28 cellular contexts compared by ENCODE assay signal in the genomic region with DNA sequence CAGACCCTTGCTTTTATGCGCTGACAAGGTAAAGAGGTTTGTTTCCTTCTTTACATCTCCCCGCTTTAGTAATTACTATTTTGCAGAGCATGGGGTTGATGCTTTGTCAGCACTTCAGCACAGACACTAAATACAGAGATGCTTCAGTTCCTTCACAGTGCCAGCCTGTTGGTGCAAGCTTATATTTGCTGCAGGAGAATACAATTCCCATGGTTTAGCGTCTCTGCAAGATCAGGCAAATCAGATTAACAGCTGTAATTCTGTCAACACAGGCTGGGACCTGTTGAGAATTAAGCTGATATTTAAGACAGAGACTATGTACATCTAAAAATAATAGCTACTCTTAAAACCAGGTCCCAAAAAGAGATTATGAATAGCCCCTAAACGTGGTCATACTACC.
"Had no signal": no experiment of that assay in that cellular context is flagged by ENCODE, and none has a peak within 500 bp of the region (broad histone marks: within the 10 kb centered on the region; RNA-seq: fewer than 3 reads in every experiment).

No MANE protein-coding gene starts in this region.

- H3K27ac Mint-ChIP-seq: activated CD4-positive, alpha-beta memory T cell treated with anti-CD3 and anti-CD28 coated beads for 36 hours; activated CD4-positive, alpha-beta T cell treated with anti-CD3 and anti-CD28 coated beads, Interleukin-2, amount 10 ng/mL, durations not matched to agents 24 days and 14 days; activated naive CD4-positive, alpha-beta T cell treated with anti-CD3 and anti-CD28 coated beads, Interleukin-2, amount 10 ng/mL, durations not matched to agents 7 days and 5 days; activated naive CD8-positive, alpha-beta T cell treated with anti-CD3 and anti-CD28 coated beads, Interleukin-2, amount 10 ng/mL, durations not matched to agents 7 days and 5 days; endodermal cell; natural killer cell; progenitor cell of endocrine pancreas; stimulated activated effector memory CD8-positive, alpha-beta T cell treated with anti-CD3 and anti-CD28 coated beads, Interleukin-12 subunit alpha, Interleukin-12 subunit beta, amount 100 ng/mL, for 72 hours; stimulated activated naive CD8-positive, alpha-beta T cell treated with anti-CD3 and anti-CD28 coated beads, Interleukin-15, Interleukin-2, amounts not matched to agents 100 ng/mL and 50 ng/mL, for 24 hours had no signal

- H3K36me3 Mint-ChIP-seq: activated CD4-positive, alpha-beta memory T cell treated with anti-CD3 and anti-CD28 coated beads for 36 hours; activated naive CD4-positive, alpha-beta T cell treated with anti-CD3 and anti-CD28 coated beads, Interleukin-2, amount 10 ng/mL, durations not matched to agents 7 days and 5 days; activated naive CD8-positive, alpha-beta T cell treated with anti-CD3 and anti-CD28 coated beads, Interleukin-2, amount 10 ng/mL, durations not matched to agents 7 days and 5 days; natural killer cell; stimulated activated effector memory CD8-positive, alpha-beta T cell treated with anti-CD3 and anti-CD28 coated beads, Interleukin-12 subunit alpha, Interleukin-12 subunit beta, amount 100 ng/mL, for 72 hours had no signal

- H3K4me3 Mint-ChIP-seq: activated CD4-positive, alpha-beta memory T cell treated with anti-CD3 and anti-CD28 coated beads for 36 hours; activated CD4-positive, alpha-beta T cell treated with anti-CD3 and anti-CD28 coated beads, Interleukin-2, amount 10 ng/mL, durations not matched to agents 24 days and 14 days; activated naive CD4-positive, alpha-beta T cell treated with anti-CD3 and anti-CD28 coated beads, Interleukin-2, amount 10 ng/mL, durations not matched to agents 7 days and 5 days; activated naive CD8-positive, alpha-beta T cell treated with anti-CD3 and anti-CD28 coated beads, Interleukin-2, amount 10 ng/mL, durations not matched to agents 7 days and 5 days; endodermal cell; natural killer cell; stimulated activated effector memory CD8-positive, alpha-beta T cell treated with anti-CD3 and anti-CD28 coated beads, Interleukin-12 subunit alpha, Interleukin-12 subunit beta, amount 100 ng/mL, for 72 hours; stimulated activated naive CD8-positive, alpha-beta T cell treated with anti-CD3 and anti-CD28 coated beads, Interleukin-15, Interleukin-2, amounts not matched to agents 100 ng/mL and 50 ng/mL, for 24 hours had no signal

- H3K9me3 Mint-ChIP-seq: activated CD4-positive, alpha-beta memory T cell treated with anti-CD3 and anti-CD28 coated beads for 36 hours; activated CD4-positive, alpha-beta T cell treated with anti-CD3 and anti-CD28 coated beads, Interleukin-2, amount 10 ng/mL, durations not matched to agents 24 days and 14 days; activated naive CD4-positive, alpha-beta T cell treated with anti-CD3 and anti-CD28 coated beads, Interleukin-2, amount 10 ng/mL, durations not matched to agents 7 days and 5 days; activated naive CD8-positive, alpha-beta T cell treated with anti-CD3 and anti-CD28 coated beads, Interleukin-2, amount 10 ng/mL, durations not matched to agents 7 days and 5 days; endodermal cell; natural killer cell; stimulated activated effector memory CD8-positive, alpha-beta T cell treated with anti-CD3 and anti-CD28 coated beads, Interleukin-12 subunit alpha, Interleukin-12 subunit beta, amount 100 ng/mL, for 72 hours; stimulated activated naive CD8-positive, alpha-beta T cell treated with anti-CD3 and anti-CD28 coated beads, Interleukin-15, Interleukin-2, amounts not matched to agents 100 ng/mL and 50 ng/mL, for 24 hours had no signal

- H3K27ac ChIP-seq: brain microvascular endothelial cell, esophagus muscularis mucosa, heart right ventricle, left lung, right lobe of liver, upper lobe of left lung, vagina had no signal

- H3K27me3 ChIP-seq: esophagus muscularis mucosa, right lobe of liver, upper lobe of left lung, vagina had no signal

- H3K36me3 ChIP-seq: brain microvascular endothelial cell, esophagus muscularis mucosa, heart right ventricle, left lung, right lobe of liver, upper lobe of left lung, vagina had no signal

- H3K4me3 ChIP-seq: esophagus muscularis mucosa, heart right ventricle, left lung, lung, right lobe of liver, upper lobe of left lung, vagina had no signal

- DNase-seq: activated CD4-positive, alpha-beta memory T cell treated with anti-CD3 and anti-CD28 coated beads for 36 hours; activated CD4-positive, alpha-beta T cell treated with anti-CD3 and anti-CD28 coated beads, Interleukin-2, amount 10 ng/mL, durations not matched to agents 24 days and 14 days; activated CD4-positive, CD25-positive, alpha-beta regulatory T cell treated with anti-CD3 and anti-CD28 coated beads, Interleukin-2, amount 50 U/mL, for 72 hours; activated CD8-positive, alpha-beta memory T cell treated with anti-CD3 and anti-CD28 coated beads, Interleukin-2, amount 50 U/mL, for 4 hours; activated gamma-delta T cell; activated naive CD4-positive, alpha-beta T cell treated with anti-CD3 and anti-CD28 coated beads, Interleukin-2, amount 10 ng/mL, durations not matched to agents 7 days and 5 days; activated naive CD8-positive, alpha-beta T cell treated with anti-CD3 and anti-CD28 coated beads, Interleukin-2, amount 10 ng/mL, durations not matched to agents 7 days and 5 days; activated T-cell treated with anti-CD3 and anti-CD28 coated beads, Interleukin-2, amount 50 U/mL, for 1 hour; amniotic stem cell; brain microvascular endothelial cell; caudate nucleus; endodermal cell; foreskin melanocyte; heart right ventricle; left lung; mesendoderm; natural killer cell; right lobe of liver; stimulated activated CD4-positive, alpha-beta T cell treated with anti-CD3 and anti-CD28 coated beads, Interleukin-12 subunit alpha, Interleukin-12 subunit beta, amount 100 ng/mL, for 4 hours; stimulated activated CD4-positive, alpha-beta T cell treated with anti-CD3 and anti-CD28 coated beads, Interleukin-4, amount 100 ng/mL, for 1 hour; T1000; upper lobe of left lung had no signal

- H3K9me3 ChIP-seq: esophagus muscularis mucosa, heart right ventricle, left lung, right lobe of liver, upper lobe of left lung, vagina had no signal

- ATAC-seq: heart right ventricle; left lung; natural killer cell; right lobe of liver; stimulated activated effector memory CD8-positive, alpha-beta T cell treated with anti-CD3 and anti-CD28 coated beads, Interleukin-12 subunit alpha, Interleukin-12 subunit beta, amount 100 ng/mL, for 72 hours had no signal

- H3K4me1 ChIP-seq: right lobe of liver had no signal
